Comparison of ENCODE assay signal across 8 cellular contexts in the genomic region with DNA sequence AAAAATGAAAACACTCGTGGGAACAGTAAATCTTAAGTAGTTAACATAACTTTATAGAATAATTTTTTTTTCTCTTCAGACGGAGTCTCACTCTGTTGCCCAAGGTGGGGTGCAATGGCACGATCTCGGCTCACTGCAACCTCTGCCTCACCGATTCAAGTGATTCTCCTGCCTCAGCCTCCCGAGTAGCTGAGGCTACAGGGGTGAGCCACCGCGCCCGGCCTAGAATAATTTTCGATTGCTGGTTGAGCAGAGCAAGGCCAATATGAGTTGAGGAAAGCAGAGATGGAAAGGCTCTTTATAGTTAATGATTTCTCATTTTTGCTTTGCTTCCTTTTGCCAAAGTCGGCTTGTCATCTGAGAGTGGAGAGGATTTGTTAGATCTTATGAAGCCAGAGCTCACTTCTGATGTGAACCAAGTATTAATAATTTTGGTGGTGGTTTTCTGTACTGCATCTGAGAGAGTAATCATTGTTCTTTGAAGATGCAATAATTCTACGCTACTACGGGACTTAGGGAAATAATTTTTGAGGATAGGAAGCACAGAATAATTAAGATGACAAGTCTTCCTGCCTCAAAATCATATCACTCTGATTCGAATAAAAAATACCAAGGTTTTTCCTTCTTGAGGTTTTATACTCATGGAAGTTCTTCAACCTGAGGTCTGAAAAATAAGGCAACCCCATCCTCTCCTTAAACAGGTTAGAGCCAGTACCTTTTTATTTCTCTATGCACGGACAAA. TPM values are rescaled to one million over a fixed set of nuclear protein-coding genes. Genes with fewer than 3 reads are reported as not detected.
A peak's percentile ranks its signal among the peaks of the same experiment; 100 is the strongest.
DNase-seq lines count a peak whose midpoint lies in the region; ATAC-seq and TF ChIP-seq lines count a peak whose summit lies in the region.

No MANE protein-coding gene starts in this region.

- H3K36me3 Mint-ChIP-seq in Calu3 (ENCODE audit: insufficient read depth, unreplicated experiment), result peaks cover 28% of the 10 kb centered on the region

- intact Hi-C loops in Calu3 (cut with micrococcal nuclease; ENCODE audit: unreplicated experiment) (no loop called here), ovary (cut with DNase I) (loop anchor here in 1 of 4 donors (5.0 kb wide), 1 partner anchor 140 kb away; the partner anchor contains the start of gene CTDSPL2)

- ATAC-seq in GM18511 (IDR thresholded peaks at IDR 0.05; ENCODE audit: unreplicated experiment), result no peak
- ATAC-seq in GM21576 (IDR thresholded peaks at IDR 0.05; ENCODE audit: unreplicated experiment), result no peak
- no peak for ATAC-seq in GM18873 (IDR thresholded peaks at IDR 0.05; ENCODE audit: low FRiP score, unreplicated experiment)

- 56 to 61% (median 60%) methylated on average over 15 of the region's 15 CpGs for WGBS in ovary, 3 donors

- no TSS peak for BruUV-seq in Calu3 (replicated peaks; lab: Mats Ljungman, UMichigan)

- H3K27me3 Mint-ChIP-seq in Calu3 (ENCODE audit: unreplicated experiment), result no peaks in the 10 kb centered on the region

- H3K27ac Mint-ChIP-seq in Calu3 (ENCODE audit: unreplicated experiment), result peak overlapping the region; percentile 95

- TF ChIP-seq EP300 in ovary (IDR thresholded peaks at IDR 0.05), result no peak

- no peaks in the 10 kb centered on the region for H3K36me3 ChIP-seq in duodenal mucosa (ENCODE audit: control insufficient read depth in 1 of 2, insufficient read depth in 2 of 2, low read length in 2 of 2)
- no peaks in the 10 kb centered on the region for H3K36me3 ChIP-seq in ovary

- peaks cover 12 to 22% of the 10 kb centered on the region in 2 donors for H3K4me1 ChIP-seq in duodenal mucosa (ENCODE audit: control insufficient read depth in 1 of 2, insufficient read depth in 2 of 2, low read length in 2 of 2)
- peaks cover 6% of the 10 kb centered on the region for H3K4me1 ChIP-seq in ovary (ENCODE audit: insufficient read depth)

- no peak overlapping the region for H3K9ac ChIP-seq in duodenal mucosa (ENCODE audit: low read depth in 1 of 2, low read length in 2 of 2)

- H3K27me3 ChIP-seq in duodenal mucosa (ENCODE audit: control insufficient read depth in 1 of 2, insufficient read depth in 2 of 2, low read length in 2 of 2) (no peaks in the 10 kb centered on the region), ovary (no peaks in the 10 kb centered on the region)

- TF ChIP-seq POLR2A in NB4 (IDR thresholded peaks at IDR 0.05; ENCODE audit: extremely low read depth, insufficient read length) (no peak), ovary (IDR thresholded peaks at IDR 0.05) (no peak)

- no peaks in the 10 kb centered on the region for H3K9me3 ChIP-seq in duodenal mucosa (ENCODE audit: control insufficient read depth in 1 of 2, low read length in 2 of 2)
- no peaks in the 10 kb centered on the region for H3K9me3 ChIP-seq in ovary

- peaks cover 8% of the 10 kb centered on the region for H3K4me1 Mint-ChIP-seq in Calu3 (ENCODE audit: low read depth, unreplicated experiment)

- TF ChIP-seq CTCF in Calu3 (IDR thresholded peaks at IDR 0.05; ENCODE audit: unreplicated experiment) (no peak), NB4 (IDR thresholded peaks at IDR 0.05; ENCODE audit: low read depth, low read length) (no peak), ovary (IDR thresholded peaks at IDR 0.05) (peak in 2 of 3 donors; percentile 21 to 26)

- H3K27ac ChIP-seq in duodenal mucosa (ENCODE audit: low read depth, low read length) (no peak overlapping the region), ovary (no peak overlapping the region)

- peak overlapping the region; percentile 79 for H3K4me3 Mint-ChIP-seq in Calu3 (ENCODE audit: low read depth, unreplicated experiment)

- peak overlapping the region; percentile 91 for H3K4me3 ChIP-seq in NB4 (ENCODE audit: low read depth, low read length)
- peak overlapping the region; percentile 67 to 78 for H3K4me3 ChIP-seq in duodenal mucosa (ENCODE audit: low read depth in 1 of 2, low read length in 2 of 2)
- peak overlapping the region; percentile 94 for H3K4me3 ChIP-seq in ovary

- no peaks in the 10 kb centered on the region for H3K9me3 Mint-ChIP-seq in Calu3 (ENCODE audit: low read depth, unreplicated experiment)

- CTCF ChIA-PET in Calu3 (lab: Charles Lee), result interaction anchor here (0.6 to 0.8 kb wide), 2 partner anchors 10 to 14 kb away, joined by 5 to 6 read pairs; no protein-coding TSS in a partner anchor

- DNase-seq in Calu3 (no peak), NB4 (ENCODE audit: low read depth) (peak; percentile 9), ovary (peak in 3 of 5 donors; percentile 27 to 40 (median 30)), NK-92 (lab: John Stamatoyannopoulos, UW; ENCODE audit: unreplicated experiment) (no peak)

RNA-seq across cellular contexts. Expression of gene GOLM2, which starts 1.5 kb away (rescaled TPM):
- total RNA-seq in Calu3 (2022) (62.9 and 68.2 TPM in 2 replicates), ovary (100 to 1,000 TPM in 1 of 7 donors, 10 to 100 TPM in 6; 78.3 to 100 (median 91.1) TPM)
- 10 to 100 TPM; 49.3 to 66.4 TPM for polyA plus RNA-seq in ovary

Comparison
In these comparisons a context has a peak if more than half of its experiments do, and no peak if none do; other contexts are left out.
1. DNase-seq: peak in NB4 (single experiment) and ovary (3 of 5); none in Calu3 (single experiment) and NK-92 (single experiment).
2. CTCF ChIP-seq: peak in ovary (2 of 3); none in Calu3 (single experiment) and NB4 (single experiment).
3. Peak in every context shown above with its lines, with median percentiles within 50 percentile points of each other: H3K4me3 ChIP-seq.